ENCODE assay signal across 15 cellular contexts in the genomic region with DNA sequence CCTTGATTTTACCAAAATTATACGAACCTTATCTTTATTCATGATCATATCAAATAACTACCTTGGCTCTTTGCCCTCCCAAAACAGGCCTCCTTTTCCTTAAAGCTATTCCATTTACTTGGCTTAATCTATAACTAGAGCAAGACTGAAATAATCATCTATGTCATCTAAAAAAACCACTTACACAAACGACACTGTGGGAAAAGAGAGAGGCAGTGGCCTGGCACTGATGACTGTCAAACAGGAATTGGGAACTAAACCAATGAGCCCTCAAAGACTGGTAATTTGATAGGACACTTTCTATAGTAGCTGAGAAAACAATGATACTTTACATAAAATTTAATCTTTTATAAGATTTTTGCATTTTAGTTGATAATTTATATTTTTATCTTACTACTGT. TPM values are rescaled to one million over a fixed set of nuclear protein-coding genes. Genes with fewer than 3 reads are reported as not detected.
A peak's percentile ranks its signal among the peaks of the same experiment; 100 is the strongest.
DNase-seq lines count a peak whose midpoint lies in the region; ATAC-seq and TF ChIP-seq lines count a peak whose summit lies in the region.
"Had no signal": no experiment of that assay in that cellular context is flagged by ENCODE, and none has a peak within 500 bp of the region (broad histone marks: within the 10 kb centered on the region; RNA-seq: fewer than 3 reads in every experiment).

No MANE protein-coding gene starts in this region.

- peak overlapping the region; percentile 67 for H3K4me2 ChIP-seq in SK-N-SH

- POLR2A ChIA-PET in SK-N-SH (lab: Yijun Ruan, JAX): no interaction called here

- H3K27me3 Mint-ChIP-seq in endothelial cell (ENCODE audit: unreplicated experiment): no peaks in the 10 kb centered on the region

- no peaks in the 10 kb centered on the region for H3K4me1 Mint-ChIP-seq in endothelial cell (ENCODE audit: unreplicated experiment)

- H3K9ac ChIP-seq in SK-N-SH: no peak overlapping the region

- H3K4me3 Mint-ChIP-seq in endothelial cell (ENCODE audit: unreplicated experiment): no peak overlapping the region
- H3K4me3 Mint-ChIP-seq: activated T-cell treated with anti-CD3 and anti-CD28 coated beads, Interleukin-2, amount 50 U/mL, for 4 hours; endodermal cell had no signal

- H3K79me2 ChIP-seq in SK-N-SH (ENCODE audit: insufficient read depth): no peaks in the 10 kb centered on the region

- CTCF ChIA-PET in SK-N-SH (lab: Yijun Ruan, JAX): interaction anchor here (1.0 to 1.4 kb wide), 3 partner anchors 10 to 340 kb away, joined by 3 to 4 read pairs (median 3); a partner anchor contains a TSS

- H3F3A ChIP-seq in SK-N-SH (replicated peaks; ENCODE audit: insufficient read depth): no peaks in the 10 kb centered on the region

- H3K27me3 ChIP-seq in SK-N-SH (ENCODE audit: insufficient read depth) (no peaks in the 10 kb centered on the region), thoracic aorta (replicated peaks; ENCODE audit: insufficient read depth) (no peaks in the 10 kb centered on the region)
- H3K27me3 ChIP-seq: ascending aorta, upper lobe of left lung had no signal

- H3K9me3 Mint-ChIP-seq in endothelial cell (ENCODE audit: unreplicated experiment): no peaks in the 10 kb centered on the region
- H3K9me3 Mint-ChIP-seq: activated T-cell treated with anti-CD3 and anti-CD28 coated beads, Interleukin-2, amount 50 U/mL, for 4 hours; endodermal cell had no signal

- H4K20me1 ChIP-seq in SK-N-SH (ENCODE audit: insufficient read depth): no peaks in the 10 kb centered on the region

- no peak for TF ChIP-seq EP300 in SK-N-SH (IDR thresholded peaks at IDR 0.05; ENCODE audit: borderline replicate concordance in 1 of 2, low read depth in 1 of 2, low read length in 1 of 2)

- no peaks in the 10 kb centered on the region for H3K36me3 Mint-ChIP-seq in endothelial cell (ENCODE audit: low read depth, unreplicated experiment)

- WGBS in SK-N-SH (ENCODE audit: low lambda C conversion rate): 9% methylated on average over 2 of the region's 2 CpGs

- H3K36me3 ChIP-seq in SK-N-SH (replicated peaks in 1 of 2; ENCODE audit: control insufficient read depth in 1 of 2, insufficient read depth in 2 of 2, low read length in 1 of 2) (no peaks in the 10 kb centered on the region), thoracic aorta (no peaks in the 10 kb centered on the region)
- H3K36me3 ChIP-seq: ascending aorta, upper lobe of left lung had no signal

- peak overlapping the region; percentile 78 for H2AFZ ChIP-seq in SK-N-SH (ENCODE audit: low read depth)

- H3K27ac ChIP-seq in SK-N-SH (ENCODE audit: low read depth in 2 of 2, low read length in 1 of 2) (no peak overlapping the region), thoracic aorta (no peak overlapping the region)
- H3K27ac ChIP-seq: ascending aorta, upper lobe of left lung had no signal

- TF ChIP-seq CTCF in SK-N-SH (IDR thresholded peaks at IDR 0.05) (no peak), fibroblast of the aortic adventitia (IDR thresholded peaks at IDR 0.05; ENCODE audit: insufficient read depth, low read length) (no peak), thoracic aorta (IDR thresholded peaks at IDR 0.05) (no peak), endothelial cell (IDR thresholded peaks at IDR 0.05; ENCODE audit: unreplicated experiment) (no peak)

- ATAC-seq in SK-N-SH treated with all-trans-retinoic acid at 6 μM for 48 hours (no peak; the same call in 2 of the 3 replicates), thoracic aorta (ENCODE audit: insufficient number of reproducible peaks, low FRiP score, low read depth) (no peak)
- ATAC-seq: activated CD4-positive, CD25-positive, alpha-beta regulatory T cell treated with anti-CD3 and anti-CD28 coated beads, Interleukin-2, amount 50 U/mL, for 24 hours; activated T-cell treated with anti-CD3 and anti-CD28 coated beads, Interleukin-2, amount 50 U/mL, for 4 hours had no signal

- H3K27ac Mint-ChIP-seq in endothelial cell (ENCODE audit: unreplicated experiment): no peak overlapping the region
- H3K27ac Mint-ChIP-seq: endodermal cell had no signal

- H3K9me2 ChIP-seq in SK-N-SH: no peaks in the 10 kb centered on the region

- TF ChIP-seq RAD21 in SK-N-SH (IDR thresholded peaks at IDR 0.05; ENCODE audit: low read length): no peak

- H3K4me3 ChIP-seq in SK-N-SH (ENCODE audit: low read depth in 2 of 2, low read length in 1 of 2) (peak overlapping the region in 1 of 2 experiments; percentile 27; a peak in 1 of 4 replicates), fibroblast of the aortic adventitia (ENCODE audit: low read depth, low read length) (no peak overlapping the region), thoracic aorta (peak overlapping the region; percentile 29)

- DNase-seq in SK-N-SH (peak; percentile 25), SK-N-DZ (ENCODE audit: low spot score) (peak; percentile 58), fibroblast of the aortic adventitia (ENCODE audit: low read depth) (peak; percentile 14), thoracic aorta (ENCODE audit: low spot score) (no peak), globus pallidus (ENCODE audit: low spot score) (no peak), endothelial cell (ENCODE audit: low spot score) (no peak)
- no peak for DNase-seq in stimulated activated CD4-positive, alpha-beta T cell treated with anti-CD3 and anti-CD28 coated beads, Interleukin-2, amount 100 ng/mL, for 48 hours
- DNase-seq: activated T-cell treated with anti-CD3 and anti-CD28 coated beads, Interleukin-2, amount 50 U/mL, for 4 hours; DND-41; endodermal cell; NCI-H226; upper lobe of left lung had no signal

- H3K4me1 ChIP-seq in SK-N-SH (ENCODE audit: control insufficient read depth in 1 of 2, insufficient read depth in 2 of 2, low read depth in 1 of 2, low read length in 1 of 2): no peaks in the 10 kb centered on the region; a peak in 1 of 4 replicates
- no peaks in the 10 kb centered on the region for H3K4me1 ChIP-seq in thoracic aorta (ENCODE audit: control insufficient read depth in 1 of 2, low read depth in 2 of 2)

- H3K9me3 ChIP-seq in SK-N-SH (no peaks in the 10 kb centered on the region), thoracic aorta (no peaks in the 10 kb centered on the region)
- H3K9me3 ChIP-seq: ascending aorta, upper lobe of left lung had no signal

TF ChIP-seq in SK-N-SH, 30 proteins besides CTCF, POLR2A, EP300 and RAD21 (continues in another document):
- TF ChIP-seq, protein P1, sequence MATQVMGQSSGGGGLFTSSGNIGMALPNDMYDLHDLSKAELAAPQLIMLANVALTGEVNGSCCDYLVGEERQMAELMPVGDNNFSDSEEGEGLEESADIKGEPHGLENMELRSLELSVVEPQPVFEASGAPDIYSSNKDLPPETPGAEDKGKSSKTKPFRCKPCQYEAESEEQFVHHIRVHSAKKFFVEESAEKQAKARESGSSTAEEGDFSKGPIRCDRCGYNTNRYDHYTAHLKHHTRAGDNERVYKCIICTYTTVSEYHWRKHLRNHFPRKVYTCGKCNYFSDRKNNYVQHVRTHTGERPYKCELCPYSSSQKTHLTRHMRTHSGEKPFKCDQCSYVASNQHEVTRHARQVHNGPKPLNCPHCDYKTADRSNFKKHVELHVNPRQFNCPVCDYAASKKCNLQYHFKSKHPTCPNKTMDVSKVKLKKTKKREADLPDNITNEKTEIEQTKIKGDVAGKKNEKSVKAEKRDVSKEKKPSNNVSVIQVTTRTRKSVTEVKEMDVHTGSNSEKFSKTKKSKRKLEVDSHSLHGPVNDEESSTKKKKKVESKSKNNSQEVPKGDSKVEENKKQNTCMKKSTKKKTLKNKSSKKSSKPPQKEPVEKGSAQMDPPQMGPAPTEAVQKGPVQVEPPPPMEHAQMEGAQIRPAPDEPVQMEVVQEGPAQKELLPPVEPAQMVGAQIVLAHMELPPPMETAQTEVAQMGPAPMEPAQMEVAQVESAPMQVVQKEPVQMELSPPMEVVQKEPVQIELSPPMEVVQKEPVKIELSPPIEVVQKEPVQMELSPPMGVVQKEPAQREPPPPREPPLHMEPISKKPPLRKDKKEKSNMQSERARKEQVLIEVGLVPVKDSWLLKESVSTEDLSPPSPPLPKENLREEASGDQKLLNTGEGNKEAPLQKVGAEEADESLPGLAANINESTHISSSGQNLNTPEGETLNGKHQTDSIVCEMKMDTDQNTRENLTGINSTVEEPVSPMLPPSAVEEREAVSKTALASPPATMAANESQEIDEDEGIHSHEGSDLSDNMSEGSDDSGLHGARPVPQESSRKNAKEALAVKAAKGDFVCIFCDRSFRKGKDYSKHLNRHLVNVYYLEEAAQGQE (IDR thresholded peaks at IDR 0.05; ENCODE audit: low read depth, low read length): no peak
- TF ChIP-seq TEAD4 (IDR thresholded peaks at IDR 0.05; ENCODE audit: borderline replicate concordance, insufficient read depth): no peak

TF ChIP-seq in SK-N-SH treated with all-trans-retinoic acid at 6 μM for 48 hours, 23 proteins besides CTCF, POLR2A, EP300 and RAD21:
- TF ChIP-seq ZNF8 (CRISPR knock-in tag; IDR thresholded peaks at IDR 0.05): no peak
- TF ChIP-seq ZC3H10 (CRISPR knock-in tag; IDR thresholded peaks at IDR 0.05): no peak
- TF ChIP-seq PPARA (CRISPR knock-in tag; IDR thresholded peaks at IDR 0.05; ENCODE audit: borderline replicate concordance): no peak
- TF ChIP-seq TCF4 (CRISPR knock-in tag; IDR thresholded peaks at IDR 0.05; ENCODE audit: borderline replicate concordance): no peak
- TF ChIP-seq OSR1 (CRISPR knock-in tag; IDR thresholded peaks at IDR 0.05): no peak
- TF ChIP-seq TOX (CRISPR knock-in tag; IDR thresholded peaks at IDR 0.05; ENCODE audit: borderline replicate concordance): no peak
- no peak for TF ChIP-seq ARNTL (CRISPR knock-in tag; IDR thresholded peaks at IDR 0.05; ENCODE audit: borderline replicate concordance, low read depth)

RNA-seq across cellular contexts. Expression of a gene that starts 11.7 kb away (rescaled TPM):
- polyA plus RNA-seq in SK-N-SH (2012; rRNA removed): 5.5 and 7.0 TPM in 2 replicates
- polyA plus RNA-seq in SK-N-SH (2012; cell fraction: cytosol; rRNA removed): 8.7 and 8.9 TPM in 2 replicates
- polyA plus RNA-seq in SK-N-SH (2012; cell fraction: nucleus; rRNA removed): 5.4 and 11.4 TPM in 2 replicates
- polyA plus RNA-seq in SK-N-DZ (2014; cell fraction: cytosol; rRNA removed): 27.0 and 31.7 TPM in 2 replicates
- 22.1 and 25.8 TPM in 2 replicates for polyA plus RNA-seq in SK-N-DZ (2014; cell fraction: nucleus; rRNA removed)
- 41.6 and 67.6 TPM in 2 replicates for total RNA-seq in fibroblast of the aortic adventitia (ENCODE audit: low replicate concordance)
- 10 to 100 TPM; 18.6 to 36.4 TPM for total RNA-seq in thoracic aorta
- 5.6 TPM for total RNA-seq in endothelial cell (ENCODE audit: unreplicated experiment)

Comparison
In these comparisons a context has a peak if more than half of its experiments do, and no peak if none do; other contexts are left out.
1. DNase-seq: peak in SK-N-SH (single experiment), SK-N-DZ (single experiment) and fibroblast of the aortic adventitia (single experiment); none in thoracic aorta (single experiment), globus pallidus (single experiment), endothelial cell (single experiment) and stimulated activated CD4-positive, alpha-beta T cell treated with anti-CD3 and anti-CD28 coated beads, Interleukin-2, amount 100 ng/mL, for 48 hours (0 of 2).